Comparison of ENCODE assay signal across 2 cellular contexts in genomic region chr11:64023731-64024710, GRCh38.
A peak's percentile ranks its signal among the peaks of the same experiment; 100 is the strongest.
TF ChIP-seq lines count a peak whose summit lies in the region.

No MANE protein-coding gene starts in this region.

TF ChIP-seq in IMR-90, 13 proteins besides CTCF, POLR2A, EP300 and RAD21:
- no peak for TF ChIP-seq MAFK (IDR thresholded peaks at IDR 0.05; ENCODE audit: low read depth, low read length)
- TF ChIP-seq BHLHE40 (IDR thresholded peaks at IDR 0.05; ENCODE audit: low read depth, low read length): no peak
- no peak for TF ChIP-seq FOS (IDR thresholded peaks at IDR 0.05; ENCODE audit: low read depth, low read length)
- TF ChIP-seq RCOR1 (IDR thresholded peaks at IDR 0.05; ENCODE audit: insufficient replicate concordance, low read length): no peak
- no peak for TF ChIP-seq RFX5 (IDR thresholded peaks at IDR 0.05; ENCODE audit: low read depth, low read length)
- TF ChIP-seq USF2 (IDR thresholded peaks at IDR 0.05; ENCODE audit: low read depth, low read length): no peak
- no peak for TF ChIP-seq SMC3 (IDR thresholded peaks at IDR 0.05; ENCODE audit: low read depth, low read length)
- TF ChIP-seq CEBPB (IDR thresholded peaks at IDR 0.05; ENCODE audit: low read depth, low read length): no peak
- TF ChIP-seq, protein P1, sequence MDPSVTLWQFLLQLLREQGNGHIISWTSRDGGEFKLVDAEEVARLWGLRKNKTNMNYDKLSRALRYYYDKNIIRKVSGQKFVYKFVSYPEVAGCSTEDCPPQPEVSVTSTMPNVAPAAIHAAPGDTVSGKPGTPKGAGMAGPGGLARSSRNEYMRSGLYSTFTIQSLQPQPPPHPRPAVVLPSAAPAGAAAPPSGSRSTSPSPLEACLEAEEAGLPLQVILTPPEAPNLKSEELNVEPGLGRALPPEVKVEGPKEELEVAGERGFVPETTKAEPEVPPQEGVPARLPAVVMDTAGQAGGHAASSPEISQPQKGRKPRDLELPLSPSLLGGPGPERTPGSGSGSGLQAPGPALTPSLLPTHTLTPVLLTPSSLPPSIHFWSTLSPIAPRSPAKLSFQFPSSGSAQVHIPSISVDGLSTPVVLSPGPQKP (IDR thresholded peaks at IDR 0.05; ENCODE audit: borderline replicate concordance, low read depth, low read length): no peak
- TF ChIP-seq MXI1 (IDR thresholded peaks at IDR 0.05; ENCODE audit: borderline replicate concordance, low read depth, low read length): no peak
- no peak for TF ChIP-seq CHD1 (IDR thresholded peaks at IDR 0.05; ENCODE audit: low read depth, low read length)
- TF ChIP-seq MAZ (IDR thresholded peaks at IDR 0.05; ENCODE audit: borderline replicate concordance, low read depth, low read length): no peak
- TF ChIP-seq NFE2L2 (IDR thresholded peaks at IDR 0.05; ENCODE audit: low read depth, low read length): no peak

TF ChIP-seq in H1, 55 proteins besides CTCF, POLR2A, EP300 and RAD21:
- TF ChIP-seq CEBPB (IDR thresholded peaks at IDR 0.05; ENCODE audit: low read depth, low read length): no peak
- no peak for TF ChIP-seq CTBP2 (IDR thresholded peaks at IDR 0.05; ENCODE audit: borderline replicate concordance, insufficient read depth, insufficient read length, low read length)
- TF ChIP-seq NRF1 (IDR thresholded peaks at IDR 0.05; ENCODE audit: low read depth, low read length): no peak
- no peak for TF ChIP-seq TBP (IDR thresholded peaks at IDR 0.05; ENCODE audit: low read depth, low read length)
- TF ChIP-seq KDM1A (IDR thresholded peaks at IDR 0.05; ENCODE audit: borderline replicate concordance, low read length): peak; percentile 98
- no peak for TF ChIP-seq CHD7 (IDR thresholded peaks at IDR 0.05; ENCODE audit: insufficient replicate concordance, low read length)
- no peak for TF ChIP-seq SAP30 (IDR thresholded peaks at IDR 0.05; ENCODE audit: insufficient read depth, insufficient replicate concordance, low read length)
- no peak for TF ChIP-seq BACH1 (IDR thresholded peaks at IDR 0.05; ENCODE audit: low read length)
- peak in 1 of 2 experiments; percentile 93; a peak in 1 of 4 replicates for TF ChIP-seq HDAC2 (IDR thresholded peaks at IDR 0.05; ENCODE audit: borderline replicate concordance in 1 of 2, low read depth in 2 of 2, low read length in 2 of 2)
- no peak for TF ChIP-seq PHF8 (conservative IDR thresholded peaks at IDR 0.05; ENCODE audit: low read depth, low read length)
- no peak for TF ChIP-seq CBX8 (IDR thresholded peaks at IDR 0.05; ENCODE audit: borderline replicate concordance, low read depth, low read length)
- TF ChIP-seq NANOG (IDR thresholded peaks at IDR 0.05; ENCODE audit: insufficient read depth, low read depth, low read length, poor library complexity, severe bottlenecking): peak; percentile 61
- no peak for TF ChIP-seq GTF2F1 (IDR thresholded peaks at IDR 0.05; ENCODE audit: borderline replicate concordance, low read depth, low read length)
- TF ChIP-seq JUND (IDR thresholded peaks at IDR 0.05; ENCODE audit: low read length): no peak
- peak; percentile 67 for TF ChIP-seq YY1 (IDR thresholded peaks at IDR 0.05; ENCODE audit: low read depth, low read length)
- TF ChIP-seq SP1 (IDR thresholded peaks at IDR 0.05; ENCODE audit: low read depth, low read length): no peak
- no peak for TF ChIP-seq RBBP5 (IDR thresholded peaks at IDR 0.05; ENCODE audit: borderline replicate concordance, low read depth, low read length)
